1 cellular context compared by ENCODE assay signal in the genomic region with DNA sequence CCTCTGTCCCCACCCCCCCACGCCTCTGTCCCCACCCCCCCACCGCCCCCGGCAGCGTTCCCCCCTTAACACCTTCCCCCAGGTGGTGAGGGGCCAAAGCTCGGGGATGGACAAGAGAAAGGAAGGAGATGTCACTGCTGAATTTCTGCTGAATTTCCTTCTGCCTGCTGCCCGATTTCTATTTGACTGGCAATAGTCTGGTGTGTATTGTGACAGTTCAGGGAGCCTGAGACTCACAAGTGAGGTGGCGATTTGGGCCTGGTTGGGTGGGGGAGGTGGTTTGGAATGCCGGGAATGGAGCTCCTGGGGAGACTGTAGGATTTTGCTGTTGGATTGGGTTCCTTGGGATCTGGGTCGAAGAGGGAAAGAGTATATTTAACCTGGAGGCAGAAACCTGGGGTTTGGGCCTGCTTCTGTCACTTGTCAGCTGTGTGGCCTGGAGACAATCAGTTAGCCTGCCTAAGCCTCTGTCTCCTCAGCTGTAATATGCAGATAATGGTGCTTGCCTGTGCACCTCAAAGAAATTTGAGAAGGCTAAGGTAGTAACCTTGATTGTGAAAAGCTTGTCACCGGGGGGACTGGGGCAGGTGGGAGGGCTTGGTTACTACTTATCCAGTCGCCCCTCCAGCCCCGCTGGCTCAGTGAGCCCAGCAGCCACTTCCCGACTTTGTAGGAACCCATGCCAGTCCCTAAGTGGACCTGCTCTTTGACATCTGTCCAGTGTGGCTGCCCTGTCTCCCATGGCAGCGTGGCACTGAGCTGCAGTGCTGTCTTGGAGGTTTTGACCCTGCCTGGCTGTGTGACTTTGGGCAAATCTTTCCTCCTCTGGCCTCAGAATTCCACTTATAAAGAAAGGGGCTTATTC.
TF ChIP-seq lines count a peak whose summit lies in the region.

No MANE protein-coding gene starts in this region.

TF ChIP-seq in K562, 482 proteins besides CTCF, POLR2A, EP300 and RAD21 (continued from another document and continues in another):
- TF ChIP-seq CBX5 (IDR thresholded peaks at IDR 0.05; ENCODE audit: borderline replicate concordance, low read depth) (no peak), SUPT5H (IDR thresholded peaks at IDR 0.05) (no peak), ADNP (tag; IDR thresholded peaks at IDR 0.05) (no peak), YBX1 (IDR thresholded peaks at IDR 0.05) (no peak), MAFG (tag; conservative IDR thresholded peaks at IDR 0.05) (no peak), SOX6 (IDR thresholded peaks at IDR 0.05) (0 out of 2 replicates have a peak, but pooled peaks have one; percentile 33), RBM39 (optimal IDR thresholded peaks at IDR 0.05; ENCODE audit: low read depth, low read length) (no peak), MTF1 (CRISPR knock-in tag; IDR thresholded peaks at IDR 0.05; ENCODE audit: borderline replicate concordance) (no peak), STAT6 (CRISPR knock-in tag; IDR thresholded peaks at IDR 0.05) (no peak), ZBTB7A (IDR thresholded peaks at IDR 0.05; ENCODE audit: borderline replicate concordance, control insufficient read depth, low read depth, low read length) (no peak), PML (IDR thresholded peaks at IDR 0.05; ENCODE audit: low read length) (no peak), GTF2E2 (tag; IDR thresholded peaks at IDR 0.05) (no peak), ZNF232 (CRISPR knock-in tag; IDR thresholded peaks at IDR 0.05) (no peak), FOXK1 (CRISPR knock-in tag; IDR thresholded peaks at IDR 0.05; ENCODE audit: borderline replicate concordance) (no peak), TCF3 (CRISPR knock-in tag; IDR thresholded peaks at IDR 0.05) (peak; percentile 74), PTTG1 (tag; IDR thresholded peaks at IDR 0.05; ENCODE audit: low read depth) (no peak), ZNF12 (CRISPR knock-in tag; IDR thresholded peaks at IDR 0.05) (no peak), PRMT5 (CRISPR knock-in tag; IDR thresholded peaks at IDR 0.05) (no peak), SLC30A9 (CRISPR knock-in tag; IDR thresholded peaks at IDR 0.05) (no peak), SP1 (CRISPR knock-in tag; IDR thresholded peaks at IDR 0.05) (no peak), NFXL1 (CRISPR knock-in tag; IDR thresholded peaks at IDR 0.05) (no peak), RBM22 (IDR thresholded peaks at IDR 0.05; ENCODE audit: low read depth, low read length, poor library complexity, severe bottlenecking) (no peak), ARID1B (IDR thresholded peaks at IDR 0.05) (peak; percentile 70), THAP7 (CRISPR knock-in tag; IDR thresholded peaks at IDR 0.05) (no peak), ZNF24 (IDR thresholded peaks at IDR 0.05) (no peak), MTA1 (IDR thresholded peaks at IDR 0.05; ENCODE audit: borderline replicate concordance) (0 out of 2 replicates have a peak, but pooled peaks have one; percentile 21), UBTF (IDR thresholded peaks at IDR 0.05; ENCODE audit: borderline replicate concordance in 1 of 2, low read depth in 2 of 2, low read length in 2 of 2) (no peak), SMARCE1 (IDR thresholded peaks at IDR 0.05) (peak; percentile 46; the same call in 1 of the 2 replicates), BCL6 (CRISPR knock-in tag; IDR thresholded peaks at IDR 0.05) (no peak), FOXJ2 (tag; IDR thresholded peaks at IDR 0.05) (no peak), CBX3 (IDR thresholded peaks at IDR 0.05; ENCODE audit: borderline replicate concordance in 1 of 2, low read length in 2 of 2) (0 out of 3 replicates have a peak, but pooled peaks of 1 of the 2 experiments have one; percentile 24)
- TF ChIP-seq, protein P1, sequence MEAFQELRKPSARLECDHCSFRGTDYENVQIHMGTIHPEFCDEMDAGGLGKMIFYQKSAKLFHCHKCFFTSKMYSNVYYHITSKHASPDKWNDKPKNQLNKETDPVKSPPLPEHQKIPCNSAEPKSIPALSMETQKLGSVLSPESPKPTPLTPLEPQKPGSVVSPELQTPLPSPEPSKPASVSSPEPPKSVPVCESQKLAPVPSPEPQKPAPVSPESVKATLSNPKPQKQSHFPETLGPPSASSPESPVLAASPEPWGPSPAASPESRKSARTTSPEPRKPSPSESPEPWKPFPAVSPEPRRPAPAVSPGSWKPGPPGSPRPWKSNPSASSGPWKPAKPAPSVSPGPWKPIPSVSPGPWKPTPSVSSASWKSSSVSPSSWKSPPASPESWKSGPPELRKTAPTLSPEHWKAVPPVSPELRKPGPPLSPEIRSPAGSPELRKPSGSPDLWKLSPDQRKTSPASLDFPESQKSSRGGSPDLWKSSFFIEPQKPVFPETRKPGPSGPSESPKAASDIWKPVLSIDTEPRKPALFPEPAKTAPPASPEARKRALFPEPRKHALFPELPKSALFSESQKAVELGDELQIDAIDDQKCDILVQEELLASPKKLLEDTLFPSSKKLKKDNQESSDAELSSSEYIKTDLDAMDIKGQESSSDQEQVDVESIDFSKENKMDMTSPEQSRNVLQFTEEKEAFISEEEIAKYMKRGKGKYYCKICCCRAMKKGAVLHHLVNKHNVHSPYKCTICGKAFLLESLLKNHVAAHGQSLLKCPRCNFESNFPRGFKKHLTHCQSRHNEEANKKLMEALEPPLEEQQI (IDR thresholded peaks at IDR 0.05): no peak
- TF ChIP-seq, protein P2, sequence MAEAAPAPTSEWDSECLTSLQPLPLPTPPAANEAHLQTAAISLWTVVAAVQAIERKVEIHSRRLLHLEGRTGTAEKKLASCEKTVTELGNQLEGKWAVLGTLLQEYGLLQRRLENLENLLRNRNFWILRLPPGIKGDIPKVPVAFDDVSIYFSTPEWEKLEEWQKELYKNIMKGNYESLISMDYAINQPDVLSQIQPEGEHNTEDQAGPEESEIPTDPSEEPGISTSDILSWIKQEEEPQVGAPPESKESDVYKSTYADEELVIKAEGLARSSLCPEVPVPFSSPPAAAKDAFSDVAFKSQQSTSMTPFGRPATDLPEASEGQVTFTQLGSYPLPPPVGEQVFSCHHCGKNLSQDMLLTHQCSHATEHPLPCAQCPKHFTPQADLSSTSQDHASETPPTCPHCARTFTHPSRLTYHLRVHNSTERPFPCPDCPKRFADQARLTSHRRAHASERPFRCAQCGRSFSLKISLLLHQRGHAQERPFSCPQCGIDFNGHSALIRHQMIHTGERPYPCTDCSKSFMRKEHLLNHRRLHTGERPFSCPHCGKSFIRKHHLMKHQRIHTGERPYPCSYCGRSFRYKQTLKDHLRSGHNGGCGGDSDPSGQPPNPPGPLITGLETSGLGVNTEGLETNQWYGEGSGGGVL (CRISPR knock-in tag; IDR thresholded peaks at IDR 0.05): no peak
- TF ChIP-seq, protein P3, sequence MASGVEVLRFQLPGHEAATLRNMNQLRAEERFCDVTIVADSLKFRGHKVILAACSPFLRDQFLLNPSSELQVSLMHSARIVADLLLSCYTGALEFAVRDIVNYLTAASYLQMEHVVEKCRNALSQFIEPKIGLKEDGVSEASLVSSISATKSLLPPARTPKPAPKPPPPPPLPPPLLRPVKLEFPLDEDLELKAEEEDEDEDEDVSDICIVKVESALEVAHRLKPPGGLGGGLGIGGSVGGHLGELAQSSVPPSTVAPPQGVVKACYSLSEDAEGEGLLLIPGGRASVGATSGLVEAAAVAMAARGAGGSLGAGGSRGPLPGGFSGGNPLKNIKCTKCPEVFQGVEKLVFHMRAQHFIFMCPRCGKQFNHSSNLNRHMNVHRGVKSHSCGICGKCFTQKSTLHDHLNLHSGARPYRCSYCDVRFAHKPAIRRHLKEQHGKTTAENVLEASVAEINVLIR (CRISPR knock-in tag; IDR thresholded peaks at IDR 0.05): no peak
- TF ChIP-seq, protein P4, sequence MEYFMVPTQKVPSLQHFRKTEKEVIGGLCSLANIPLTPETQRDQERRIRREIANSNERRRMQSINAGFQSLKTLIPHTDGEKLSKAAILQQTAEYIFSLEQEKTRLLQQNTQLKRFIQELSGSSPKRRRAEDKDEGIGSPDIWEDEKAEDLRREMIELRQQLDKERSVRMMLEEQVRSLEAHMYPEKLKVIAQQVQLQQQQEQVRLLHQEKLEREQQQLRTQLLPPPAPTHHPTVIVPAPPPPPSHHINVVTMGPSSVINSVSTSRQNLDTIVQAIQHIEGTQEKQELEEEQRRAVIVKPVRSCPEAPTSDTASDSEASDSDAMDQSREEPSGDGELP (CRISPR knock-in tag; IDR thresholded peaks at IDR 0.05; ENCODE audit: borderline replicate concordance): peak; percentile 95
- TF ChIP-seq, protein P5, sequence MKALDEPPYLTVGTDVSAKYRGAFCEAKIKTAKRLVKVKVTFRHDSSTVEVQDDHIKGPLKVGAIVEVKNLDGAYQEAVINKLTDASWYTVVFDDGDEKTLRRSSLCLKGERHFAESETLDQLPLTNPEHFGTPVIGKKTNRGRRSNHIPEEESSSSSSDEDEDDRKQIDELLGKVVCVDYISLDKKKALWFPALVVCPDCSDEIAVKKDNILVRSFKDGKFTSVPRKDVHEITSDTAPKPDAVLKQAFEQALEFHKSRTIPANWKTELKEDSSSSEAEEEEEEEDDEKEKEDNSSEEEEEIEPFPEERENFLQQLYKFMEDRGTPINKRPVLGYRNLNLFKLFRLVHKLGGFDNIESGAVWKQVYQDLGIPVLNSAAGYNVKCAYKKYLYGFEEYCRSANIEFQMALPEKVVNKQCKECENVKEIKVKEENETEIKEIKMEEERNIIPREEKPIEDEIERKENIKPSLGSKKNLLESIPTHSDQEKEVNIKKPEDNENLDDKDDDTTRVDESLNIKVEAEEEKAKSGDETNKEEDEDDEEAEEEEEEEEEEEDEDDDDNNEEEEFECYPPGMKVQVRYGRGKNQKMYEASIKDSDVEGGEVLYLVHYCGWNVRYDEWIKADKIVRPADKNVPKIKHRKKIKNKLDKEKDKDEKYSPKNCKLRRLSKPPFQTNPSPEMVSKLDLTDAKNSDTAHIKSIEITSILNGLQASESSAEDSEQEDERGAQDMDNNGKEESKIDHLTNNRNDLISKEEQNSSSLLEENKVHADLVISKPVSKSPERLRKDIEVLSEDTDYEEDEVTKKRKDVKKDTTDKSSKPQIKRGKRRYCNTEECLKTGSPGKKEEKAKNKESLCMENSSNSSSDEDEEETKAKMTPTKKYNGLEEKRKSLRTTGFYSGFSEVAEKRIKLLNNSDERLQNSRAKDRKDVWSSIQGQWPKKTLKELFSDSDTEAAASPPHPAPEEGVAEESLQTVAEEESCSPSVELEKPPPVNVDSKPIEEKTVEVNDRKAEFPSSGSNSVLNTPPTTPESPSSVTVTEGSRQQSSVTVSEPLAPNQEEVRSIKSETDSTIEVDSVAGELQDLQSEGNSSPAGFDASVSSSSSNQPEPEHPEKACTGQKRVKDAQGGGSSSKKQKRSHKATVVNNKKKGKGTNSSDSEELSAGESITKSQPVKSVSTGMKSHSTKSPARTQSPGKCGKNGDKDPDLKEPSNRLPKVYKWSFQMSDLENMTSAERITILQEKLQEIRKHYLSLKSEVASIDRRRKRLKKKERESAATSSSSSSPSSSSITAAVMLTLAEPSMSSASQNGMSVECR (CRISPR knock-in tag; IDR thresholded peaks at IDR 0.05): 0 out of 2 replicates have a peak, but pooled peaks have one; percentile 18
- TF ChIP-seq, protein P6, sequence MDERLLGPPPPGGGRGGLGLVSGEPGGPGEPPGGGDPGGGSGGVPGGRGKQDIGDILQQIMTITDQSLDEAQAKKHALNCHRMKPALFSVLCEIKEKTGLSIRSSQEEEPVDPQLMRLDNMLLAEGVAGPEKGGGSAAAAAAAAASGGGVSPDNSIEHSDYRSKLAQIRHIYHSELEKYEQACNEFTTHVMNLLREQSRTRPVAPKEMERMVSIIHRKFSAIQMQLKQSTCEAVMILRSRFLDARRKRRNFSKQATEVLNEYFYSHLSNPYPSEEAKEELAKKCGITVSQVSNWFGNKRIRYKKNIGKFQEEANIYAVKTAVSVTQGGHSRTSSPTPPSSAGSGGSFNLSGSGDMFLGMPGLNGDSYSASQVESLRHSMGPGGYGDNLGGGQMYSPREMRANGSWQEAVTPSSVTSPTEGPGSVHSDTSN (CRISPR knock-in tag; IDR thresholded peaks at IDR 0.05; ENCODE audit: low read depth): no peak
- TF ChIP-seq, protein P6 (tag; conservative IDR thresholded peaks at IDR 0.05; ENCODE audit: low read depth): 0 out of 2 replicates have a peak, but pooled peaks have one; percentile 7
